Comparison of ENCODE assay signal across 8 cellular contexts in the genomic region with DNA sequence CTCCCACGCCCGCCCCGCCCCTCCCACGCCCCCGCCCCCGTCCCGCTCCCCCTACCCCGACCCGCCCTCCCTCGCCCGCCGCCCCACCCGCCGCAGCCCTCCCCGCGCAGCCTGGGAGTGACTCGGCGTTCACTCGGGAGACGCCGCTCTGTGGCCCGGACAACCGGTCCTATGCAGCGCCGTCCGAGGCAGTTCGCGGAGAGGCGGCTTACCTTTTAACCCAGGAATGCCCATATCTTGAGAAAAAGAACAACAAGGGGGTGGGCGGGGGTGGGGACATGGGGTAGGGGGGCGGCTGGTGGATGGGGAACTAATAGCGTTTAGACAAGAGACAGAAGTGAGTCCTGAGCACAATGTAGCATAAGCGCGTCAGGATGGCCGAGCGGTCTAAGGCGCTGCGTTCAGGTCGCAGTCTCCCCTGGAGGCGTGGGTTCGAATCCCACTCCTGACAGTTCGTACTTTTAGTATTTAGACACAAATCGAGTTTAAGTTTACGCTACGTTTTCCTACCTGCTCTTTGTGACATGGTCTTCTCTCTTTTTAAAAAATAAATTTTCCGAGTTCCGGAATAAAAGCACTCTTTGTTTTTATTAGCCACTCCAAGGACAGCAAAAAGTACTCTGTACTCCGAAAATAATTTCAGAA. TPM values are rescaled to one million over a fixed set of nuclear protein-coding genes. Genes with fewer than 3 reads are reported as not detected.
DNase-seq lines count a peak whose midpoint lies in the region; ATAC-seq and TF ChIP-seq lines count a peak whose summit lies in the region.

No MANE protein-coding gene starts in this region.

- peaks cover 7% of the 10 kb centered on the region for H3K4me1 ChIP-seq in OCI-LY3 (ENCODE audit: low read length)

- DNase-seq in COR-L47 (lab: John Stamatoyannopoulos, UW) (peak; percentile 84), HT1080 (ENCODE audit: low read depth) (peak; percentile 75), activated T-cell treated with anti-CD3 and anti-CD28 coated beads for 24 hours (ENCODE audit: low read depth) (peak; percentile 81), epithelial cell of prostate (ENCODE audit: low read depth, low spot score) (no peak), mucosa of gallbladder (ENCODE audit: low spot score) (peak; percentile 92)
- DNase-seq in stimulated activated CD8-positive, alpha-beta memory T cell treated with anti-CD3 and anti-CD28 coated beads, Interleukin-4, amount 100 ng/mL, for 4 hours (ENCODE audit: low read depth in 2 of 2, low spot score in 1 of 2), result peak; percentile 66 to 85

- H3K27ac ChIP-seq in OCI-LY3 (ENCODE audit: low read length) (peak overlapping the region; percentile 85), epithelial cell of prostate (peak overlapping the region; percentile 82)

- H3K9ac ChIP-seq in OCI-LY3 (ENCODE audit: low read length), result peak overlapping the region; percentile 79

- H3K4me3 ChIP-seq in OCI-LY3 (ENCODE audit: low read length), result peak overlapping the region; percentile 86

- peak; percentile 48 for ATAC-seq in GM21367 (IDR thresholded peaks at IDR 0.05; ENCODE audit: unreplicated experiment)

- peak overlapping the region; percentile 67 for H3K4me2 ChIP-seq in OCI-LY3 (ENCODE audit: low read length)

- no peaks in the 10 kb centered on the region for H3K9me3 ChIP-seq in OCI-LY3 (ENCODE audit: insufficient read depth, low read length)

- no peaks in the 10 kb centered on the region for H3K36me3 ChIP-seq in OCI-LY3 (replicated peaks; ENCODE audit: low read depth, low read length)

- H2AFZ ChIP-seq in OCI-LY3 (ENCODE audit: low read depth, low read length), result 0 out of 2 replicates have a peak overlapping the region, but pooled peaks have one; percentile 64

- H3K27me3 ChIP-seq in OCI-LY3 (ENCODE audit: low read depth, low read length), result no peaks in the 10 kb centered on the region

- H3K79me2 ChIP-seq in OCI-LY3 (ENCODE audit: low read length), result peaks cover 26% of the 10 kb centered on the region

- no peaks in the 10 kb centered on the region for H4K20me1 ChIP-seq in OCI-LY3 (ENCODE audit: insufficient read depth, low read length)

- no peak for TF ChIP-seq CTCF in OCI-LY3 (IDR thresholded peaks at IDR 0.05; ENCODE audit: low read depth, low read length)

RNA-seq across cellular contexts. Expression of gene HMGN4, which starts 17.2 kb away (rescaled TPM):
- total RNA-seq in HT1080 (2014; rRNA removed; shearing (Covaris generic)), result 74.0 and 75.1 TPM in 2 replicates
- 102 and 114 TPM in 2 replicates for polyA plus RNA-seq in HT1080 (2015; cell fraction: cytosol; rRNA removed)
- polyA plus RNA-seq in HT1080 (2015; cell fraction: nucleus; rRNA removed), result 58.2 and 64.5 TPM in 2 replicates
- 55.8 TPM for total RNA-seq in mucosa of gallbladder

RNA-seq across cellular contexts. Expression of gene BTN1A1, which starts 20.9 kb away (rescaled TPM):
- total RNA-seq in HT1080 (2014; rRNA removed; shearing (Covaris generic)), result 0.23 TPM in 1 of 2 replicates, not detected in the other
- not detected in 2 replicates for polyA plus RNA-seq in HT1080 (2015; cell fraction: cytosol; rRNA removed)
- polyA plus RNA-seq in HT1080 (2015; cell fraction: nucleus; rRNA removed), result not detected in 2 replicates
- total RNA-seq in mucosa of gallbladder, result not detected
